ENCODE assay signal across 17 cellular contexts in genomic region chr6:84635081-84635745, GRCh38.
DNase-seq lines count a peak whose midpoint lies in the region; TF ChIP-seq lines count a peak whose summit lies in the region.
"Had no signal": no experiment of that assay in that cellular context is flagged by ENCODE, and none has a peak within 500 bp of the region (broad histone marks: within the 10 kb centered on the region; RNA-seq: fewer than 3 reads in every experiment).

No MANE protein-coding gene starts in this region.

- no peaks in the 10 kb centered on the region for H3K36me3 Mint-ChIP-seq in neural progenitor cell
- H3K36me3 Mint-ChIP-seq: brain had no signal

- no peak for TF ChIP-seq CTCF in mammary epithelial cell (conservative IDR thresholded peaks at IDR 0.05 in 1 of 2, IDR thresholded peaks at IDR 0.05 in 1 of 2; ENCODE audit: extremely low read depth in 1 of 2, insufficient read depth in 1 of 2, low read depth in 1 of 2, low read length in 2 of 2)
- TF ChIP-seq CTCF in neural progenitor cell (IDR thresholded peaks at IDR 0.05) = no peak
- TF ChIP-seq CTCF in transverse colon (IDR thresholded peaks at IDR 0.05) = no peak

- DNase-seq in HT1080 (ENCODE audit: low read depth) (peak; percentile 40), mammary epithelial cell (peak; percentile 19), kidney tubule cell (ENCODE audit: low spot score) (peak; percentile 32), neural progenitor cell (ENCODE audit: low spot score) (no peak), AML-193 (lab: John Stamatoyannopoulos, UW) (no peak), KG1 (lab: John Stamatoyannopoulos, UW) (no peak), transverse colon (no peak)
- DNase-seq: activated CD4-positive, alpha-beta T cell treated with anti-CD3 and anti-CD28 coated beads, Interleukin-2, amount 50 U/mL, for 4 hours; activated T-cell treated with anti-CD3 and anti-CD28 coated beads, Interleukin-2, amount 50 U/mL, for 72 hours; NCI-H1436; NCI-H526; occipital lobe; RPMI8226; stimulated activated CD4-positive, alpha-beta T cell treated with anti-CD3 and anti-CD28 coated beads, Interleukin-15, amount 100 ng/mL, for 24 hours had no signal

- BruUV-seq in mammary epithelial cell (replicated peaks; lab: Mats Ljungman, UMichigan) = no TSS peak

- intact Hi-C loops in mammary epithelial cell (cut with micrococcal nuclease) = no loop called here
- intact Hi-C loops in transverse colon (cut with DNase I; ENCODE audit: low total_unique reads) = no loop called here

- no peaks in the 10 kb centered on the region for H3F3A ChIP-seq in neural progenitor cell (ENCODE audit: low read depth)

- no peak overlapping the region for H3K4me3 Mint-ChIP-seq in neural progenitor cell
- H3K4me3 Mint-ChIP-seq: activated T-cell treated with anti-CD3 and anti-CD28 coated beads, Interleukin-2, amount 50 U/mL, for 72 hours; brain had no signal

- H4K20me1 ChIP-seq in mammary epithelial cell (ENCODE audit: insufficient read depth, low read length) = no peaks in the 10 kb centered on the region
- H4K20me1 ChIP-seq in neural progenitor cell (ENCODE audit: low read depth) = no peaks in the 10 kb centered on the region

- no peak for TF ChIP-seq POLR2A in transverse colon (IDR thresholded peaks at IDR 0.05)

- H3K9me3 ChIP-seq in mammary epithelial cell (replicated peaks; ENCODE audit: insufficient read depth, low read length) (no peaks in the 10 kb centered on the region), neural progenitor cell (ENCODE audit: low read depth) (no peaks in the 10 kb centered on the region), transverse colon (no peaks in the 10 kb centered on the region)

- no peaks in the 10 kb centered on the region for H3K27me3 ChIP-seq in ACC112 (ENCODE audit: insufficient read depth, low read length)
- no peaks in the 10 kb centered on the region for H3K27me3 ChIP-seq in mammary epithelial cell (ENCODE audit: insufficient read depth, low read length)
- H3K27me3 ChIP-seq in neural progenitor cell = no peaks in the 10 kb centered on the region
- no peaks in the 10 kb centered on the region for H3K27me3 ChIP-seq in transverse colon

- CTCF ChIA-PET in mammary epithelial cell (lab: Charles Lee; ENCODE audit: low non-redundant PET) = no interaction called here

- 47% methylated on average over 4 of the region's 4 CpGs for WGBS in mammary epithelial cell (ENCODE audit: low coverage, missing lambda C conversion rate)
- WGBS in transverse colon (ENCODE audit: low coverage in 1 of 2), 2 donors = 60 to 63% methylated on average over 3 to 4 of the region's 4 CpGs

- in situ Hi-C loops in mammary epithelial cell (cut with MboI; ENCODE audit: low sequenced_read_pairs in 2 of 2) = no loop called here
- in situ Hi-C loops in transverse colon (cut with MboI; ENCODE audit: low pct_ligation_motif_present in 1 of 4, low pct_unique_long_range_greater_than_20kb in 1 of 4, low sequenced_read_pairs in 3 of 4) = no loop called here

- H3K4me3 ChIP-seq in ACC112 (ENCODE audit: low read depth, low read length) = no peak overlapping the region
- no peak overlapping the region for H3K4me3 ChIP-seq in mammary epithelial cell (replicated peaks in 1 of 3; ENCODE audit: insufficient read depth in 1 of 3, low read depth in 2 of 3, low read length in 3 of 3)
- no peak overlapping the region for H3K4me3 ChIP-seq in neural progenitor cell
- H3K4me3 ChIP-seq in transverse colon = no peak overlapping the region
- H3K4me3 ChIP-seq: lung had no signal

- H3K27ac ChIP-seq in ACC112 (ENCODE audit: low read depth, low read length) = peak overlapping the region; percentile 29
- no peak overlapping the region for H3K27ac ChIP-seq in mammary epithelial cell (ENCODE audit: insufficient read depth, low read depth, low read length)
- H3K27ac ChIP-seq in neural progenitor cell = no peak overlapping the region
- no peak overlapping the region for H3K27ac ChIP-seq in transverse colon

- no peaks in the 10 kb centered on the region for H3K4me1 Mint-ChIP-seq in neural progenitor cell
- H3K4me1 Mint-ChIP-seq: brain had no signal

- H2AFZ ChIP-seq in ACC112 (ENCODE audit: low read length, unreplicated experiment) = peak overlapping the region; percentile 96
- peak overlapping the region; percentile 56 for H2AFZ ChIP-seq in mammary epithelial cell (ENCODE audit: low read depth, low read length)
- no peak overlapping the region for H2AFZ ChIP-seq in neural progenitor cell (replicated peaks)

- no peak overlapping the region for H3K27ac Mint-ChIP-seq in neural progenitor cell
- H3K27ac Mint-ChIP-seq: activated T-cell treated with anti-CD3 and anti-CD28 coated beads, Interleukin-2, amount 50 U/mL, for 72 hours had no signal

- no peak for TF ChIP-seq EP300 in transverse colon (IDR thresholded peaks at IDR 0.05; ENCODE audit: low read depth)

- H3K27me3 Mint-ChIP-seq in neural progenitor cell (ENCODE audit: insufficient read depth, low read depth) = no peaks in the 10 kb centered on the region

- H3K36me3 ChIP-seq in ACC112 (ENCODE audit: insufficient read depth, low read length) = no peaks in the 10 kb centered on the region
- no peaks in the 10 kb centered on the region for H3K36me3 ChIP-seq in mammary epithelial cell (ENCODE audit: insufficient read depth, low read length)
- no peaks in the 10 kb centered on the region for H3K36me3 ChIP-seq in neural progenitor cell
- no peaks in the 10 kb centered on the region for H3K36me3 ChIP-seq in transverse colon

- H3K9me3 Mint-ChIP-seq in neural progenitor cell = no peaks in the 10 kb centered on the region
- H3K9me3 Mint-ChIP-seq: brain had no signal

- dilution Hi-C loops in mammary epithelial cell (cut with HindIII; ENCODE audit: low sequenced_read_pairs) = no loop called here

- no peak overlapping the region for H3K4me2 ChIP-seq in mammary epithelial cell (ENCODE audit: insufficient read depth, low read depth, low read length)
- H3K4me2 ChIP-seq in neural progenitor cell = no peak overlapping the region

- no peaks in the 10 kb centered on the region for H3K79me2 ChIP-seq in ACC112 (ENCODE audit: control insufficient read depth, insufficient read depth, low read length, unreplicated experiment)
- H3K79me2 ChIP-seq in mammary epithelial cell (ENCODE audit: insufficient read depth, low read length) = no peaks in the 10 kb centered on the region
- H3K79me2 ChIP-seq in neural progenitor cell (ENCODE audit: low read depth) = no peaks in the 10 kb centered on the region

- H3K9ac ChIP-seq in mammary epithelial cell (ENCODE audit: insufficient read depth, low read length) (no peak overlapping the region), neural progenitor cell (no peak overlapping the region)

- H3K4me1 ChIP-seq in ACC112 (ENCODE audit: control insufficient read depth, insufficient read depth, low read length, unreplicated experiment) (peaks cover 12% of the 10 kb centered on the region), mammary epithelial cell (ENCODE audit: insufficient read depth, low read length) (peaks cover 10% of the 10 kb centered on the region), neural progenitor cell (no peaks in the 10 kb centered on the region), transverse colon (no peaks in the 10 kb centered on the region)

Comparison
In these comparisons a context has a peak if more than half of its experiments do, and no peak if none do; other contexts are left out.
1. DNase-seq: peak in HT1080 (single experiment), mammary epithelial cell (single experiment) and kidney tubule cell (single experiment); none in neural progenitor cell (single experiment), AML-193 (0 of 2), KG1 (single experiment) and transverse colon (single experiment).